In genomic region chr1:25544243-25544764, GRCh38 we compare ENCODE assay signal across 8 cellular contexts. TPM values are rescaled to one million over a fixed set of nuclear protein-coding genes. Genes with fewer than 3 reads are reported as not detected.
DNase-seq lines count a peak whose midpoint lies in the region; ATAC-seq, FAIRE-seq and TF ChIP-seq lines count a peak whose summit lies in the region.

No MANE protein-coding gene starts in this region.

- no peaks in the 10 kb centered on the region for H3K27me3 ChIP-seq in CD4-positive, alpha-beta T cell (ENCODE audit: control insufficient read depth, insufficient read depth, low read length)
- H3K27me3 ChIP-seq in colonic mucosa: no peaks in the 10 kb centered on the region

- POLR2A ChIA-PET in CD4-positive, alpha-beta T cell (lab: Charles Lee): interaction anchor here (1.0 to 11.0 kb wide), 7 partner anchors 9 to 276 kb away, joined by 4 to 193 read pairs (median 13); partner anchors contain the start of gene MTFR1L

- no peak for TF ChIP-seq POLR2A in H54 (IDR thresholded peaks at IDR 0.05; ENCODE audit: low read depth, low read length)

- peak overlapping the region; percentile 60 for H3K27ac ChIP-seq in CD4-positive, alpha-beta T cell (ENCODE audit: low read depth, low read length)
- peak overlapping the region; percentile 67 for H3K27ac ChIP-seq in colonic mucosa

- peaks cover 15% of the 10 kb centered on the region for H3K4me1 ChIP-seq in colonic mucosa

- no peaks in the 10 kb centered on the region for H3K36me3 ChIP-seq in colonic mucosa

- ATAC-seq in CD4-positive, alpha-beta T cell (ENCODE audit: poor library complexity): peak; percentile 59
- no peak for ATAC-seq in natural killer cell treated with Interleukin-12 subunit alpha and Interleukin-12 subunit beta and Interleukin-15 and Interleukin-18, amount 100 ng/mL, for 72 hours

- no peaks in the 10 kb centered on the region for H3K9me3 Mint-ChIP-seq in CD4-positive, alpha-beta T cell
- H3K9me3 Mint-ChIP-seq in natural killer cell treated with Interleukin-12 subunit alpha and Interleukin-12 subunit beta and Interleukin-15 and Interleukin-18, amount 100 ng/mL, for 72 hours: no peaks in the 10 kb centered on the region

- no peaks in the 10 kb centered on the region for H3K9me3 ChIP-seq in CD4-positive, alpha-beta T cell (ENCODE audit: control insufficient read depth, low read length)
- no peaks in the 10 kb centered on the region for H3K9me3 ChIP-seq in colonic mucosa

- intact Hi-C loops in CD4-positive, alpha-beta T cell (cut with DNase I, micrococcal nuclease): loop anchor here in 1 of 2 experiments (5.0 kb wide), 2 partner anchors 73 to 253 kb away; partner anchors contain the start of gene MAN1C1
- intact Hi-C loops in colonic mucosa (cut with DNase I): no loop called here

- H3K9ac ChIP-seq in colonic mucosa (ENCODE audit: low read depth in 2 of 2, low read length in 2 of 2): peak overlapping the region; percentile 88 to 97

- CTCF ChIA-PET in CD4-positive, alpha-beta T cell (lab: Charles Lee): interaction anchor here (1.4 to 2.2 kb wide), 2 partner anchors 22 to 75 kb away, joined by 5 to 7 read pairs; no protein-coding TSS in a partner anchor

- peak overlapping the region; percentile 87 for H3K27ac Mint-ChIP-seq in CD4-positive, alpha-beta T cell
- no peak overlapping the region for H3K27ac Mint-ChIP-seq in natural killer cell treated with Interleukin-12 subunit alpha and Interleukin-12 subunit beta and Interleukin-15 and Interleukin-18, amount 100 ng/mL, for 72 hours

- H3K36me3 Mint-ChIP-seq in CD4-positive, alpha-beta T cell (ENCODE audit: low read depth): peaks cover 12% of the 10 kb centered on the region
- no peaks in the 10 kb centered on the region for H3K36me3 Mint-ChIP-seq in natural killer cell treated with Interleukin-12 subunit alpha and Interleukin-12 subunit beta and Interleukin-15 and Interleukin-18, amount 100 ng/mL, for 72 hours

- H3K4me3 ChIP-seq in colonic mucosa: peak overlapping the region; percentile 88

- no peaks in the 10 kb centered on the region for H3K27me3 Mint-ChIP-seq in CD4-positive, alpha-beta T cell
- no peaks in the 10 kb centered on the region for H3K27me3 Mint-ChIP-seq in natural killer cell treated with Interleukin-12 subunit alpha and Interleukin-12 subunit beta and Interleukin-15 and Interleukin-18, amount 100 ng/mL, for 72 hours

- DNase-seq in CD4-positive, alpha-beta T cell: peak in 2 of 10 experiments; percentile 12 to 13
- DNase-seq in NCI-H2107 (lab: John Stamatoyannopoulos, UW): peak; percentile 52
- DNase-seq in colonic mucosa: no peak
- DNase-seq in natural killer cell treated with Interleukin-12 subunit alpha and Interleukin-12 subunit beta and Interleukin-15 and Interleukin-18, amount 100 ng/mL, for 72 hours (ENCODE audit: low spot score): no peak
- DNase-seq in H54 (ENCODE audit: insufficient read length, low spot score): no peak
- no peak for DNase-seq in NCI-H2196 treated with DMSO at 0.1 percent for 48 hours (lab: John Stamatoyannopoulos, UW; ENCODE audit: unreplicated experiment)
- DNase-seq in HTR-8/SVneo (ENCODE audit: insufficient read length, low spot score): no peak
- no peak for DNase-seq in GM19238 (ENCODE audit: insufficient read length, low spot score)

- FAIRE-seq in H54 (lab: Jason Lieb, UNC) (no peak), HTR-8/SVneo (lab: Jason Lieb, UNC) (no peak)

- peak overlapping the region; percentile 96 for H3K4me3 Mint-ChIP-seq in CD4-positive, alpha-beta T cell
- peak overlapping the region; percentile 66 for H3K4me3 Mint-ChIP-seq in natural killer cell treated with Interleukin-12 subunit alpha and Interleukin-12 subunit beta and Interleukin-15 and Interleukin-18, amount 100 ng/mL, for 72 hours

- TF ChIP-seq CTCF in CD4-positive, alpha-beta T cell (IDR thresholded peaks at IDR 0.05): no peak
- no peak for TF ChIP-seq CTCF in colonic mucosa (IDR thresholded peaks at IDR 0.05)

- H3K4me1 Mint-ChIP-seq in CD4-positive, alpha-beta T cell (ENCODE audit: low read depth): peaks cover 54% of the 10 kb centered on the region
- H3K4me1 Mint-ChIP-seq in natural killer cell treated with Interleukin-12 subunit alpha and Interleukin-12 subunit beta and Interleukin-15 and Interleukin-18, amount 100 ng/mL, for 72 hours (ENCODE audit: low read depth in 2 of 2): peaks cover 8 to 12% of the 10 kb centered on the region in 2 donors

RNA-seq across cellular contexts. Expression of gene LDLRAP1, which starts 0.9 kb away (rescaled TPM):
- 10 to 100 TPM; 70.5 to 73.5 TPM for total RNA-seq in CD4-positive, alpha-beta T cell
- 10 to 100 TPM; 35.7 to 40.1 TPM for total RNA-seq in colonic mucosa
- 1 to 10 TPM; 2.4 to 4.1 TPM for total RNA-seq in natural killer cell treated with Interleukin-12 subunit alpha and Interleukin-12 subunit beta and Interleukin-15 and Interleukin-18, amount 100 ng/mL, for 72 hours

Comparison
In these comparisons a context has a peak if more than half of its experiments do, and no peak if none do; other contexts are left out.
1. RNA of gene LDLRAP1, which starts 0.9 kb away (total RNA-seq): 70.5 to 73.5 TPM in CD4-positive, alpha-beta T cell and 35.7 to 40.1 TPM in colonic mucosa; 2.4 to 4.1 TPM in natural killer cell treated with Interleukin-12 subunit alpha and Interleukin-12 subunit beta and Interleukin-15 and Interleukin-18, amount 100 ng/mL, for 72 hours; every median in the first group is over 4 times any median in the second.